In genomic region chr2:53561155-53561554, GRCh38 we compare ENCODE assay signal across 22 cellular contexts.
"Had no signal": no experiment of that assay in that cellular context is flagged by ENCODE, and none has a peak within 500 bp of the region (broad histone marks: within the 10 kb centered on the region; RNA-seq: fewer than 3 reads in every experiment).

No MANE protein-coding gene starts in this region.

- DNase-seq: dermis blood vessel endothelial cell; dorsolateral prefrontal cortex; effector CD4-positive, alpha-beta T cell; effector memory CD4-positive, alpha-beta T cell; foreskin keratinocyte; heart left ventricle; hypothalamus; immature natural killer cell; islet precursor cell; kidney; kidney glomerular epithelial cell; left lung; left ventricle myocardium superior; lower lobe of right lung; mesenchymal stem cell had no signal

- H3K4me1 ChIP-seq: esophagus muscularis mucosa, gastroesophageal sphincter, heart left ventricle, left lung, lower lobe of right lung had no signal

- H3K4me3 ChIP-seq: coronary artery, dorsolateral prefrontal cortex, esophagus muscularis mucosa, gastroesophageal sphincter, heart left ventricle, hepatocyte, left lung, lower lobe of right lung had no signal

- H3K4me2 ChIP-seq: hepatocyte had no signal

- H3K27me3 ChIP-seq: dorsolateral prefrontal cortex, esophagus muscularis mucosa, foreskin keratinocyte, gastroesophageal sphincter, heart left ventricle, hepatocyte, left lung had no signal

- FAIRE-seq: colon, endothelial cell of umbilical vein, frontal cortex, kidney had no signal

- H3K9me3 ChIP-seq: lower lobe of right lung had no signal

- ATAC-seq: foreskin keratinocyte, gastroesophageal sphincter, heart left ventricle, left lung, left ventricle myocardium superior, lower lobe of right lung had no signal

- H3K27ac ChIP-seq: coronary artery, dorsolateral prefrontal cortex, esophagus muscularis mucosa, foreskin keratinocyte, gastroesophageal sphincter, heart left ventricle, hepatocyte, left lung, lower lobe of right lung had no signal

- H3K36me3 ChIP-seq: esophagus muscularis mucosa, gastroesophageal sphincter, heart left ventricle, left lung, lower lobe of right lung had no signal
